Comparison of ENCODE assay signal across 22 cellular contexts in the genomic region with DNA sequence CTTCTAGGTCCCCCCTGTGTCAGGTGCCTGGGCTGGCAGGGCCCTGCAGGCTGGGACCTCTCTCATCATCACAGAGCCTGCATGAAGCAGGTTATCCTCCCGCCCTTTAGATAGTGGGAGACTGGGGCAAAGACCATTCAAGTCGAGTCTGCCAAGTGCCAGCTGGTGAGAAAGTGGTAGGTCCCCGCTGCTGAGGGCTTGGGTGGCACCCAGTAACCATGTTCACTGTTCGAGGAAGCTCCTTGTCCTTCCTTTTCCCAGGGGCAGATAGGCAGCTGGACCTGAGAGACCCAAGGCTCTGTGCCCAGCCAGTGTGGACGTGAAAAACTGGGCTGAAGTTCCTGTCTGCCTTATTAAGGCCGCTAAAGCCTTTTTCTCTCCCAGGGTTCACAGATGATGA.
DNase-seq lines count a peak whose midpoint lies in the region; ATAC-seq and TF ChIP-seq lines count a peak whose summit lies in the region.
"Had no signal": no experiment of that assay in that cellular context is flagged by ENCODE, and none has a peak within 500 bp of the region (broad histone marks: within the 10 kb centered on the region; RNA-seq: fewer than 3 reads in every experiment).

No MANE protein-coding gene starts in this region.

- no peak overlapping the region for H4K91ac ChIP-seq in neuronal stem cell (ENCODE audit: low read depth, low read length, poor library complexity)

- H3K4me3 ChIP-seq in DOHH2 (ENCODE audit: low read length) (peak overlapping the region; percentile 66; the same call in 1 of the 2 replicates), OCI-LY1 (ENCODE audit: low read depth, low read length, poor library complexity, severe bottlenecking) (no peak overlapping the region), neuronal stem cell (ENCODE audit: low read length in 2 of 2) (no peak overlapping the region), sigmoid colon (no peak overlapping the region), PC-9 (no peak overlapping the region)
- H3K4me3 ChIP-seq: A549; BLaER1 treated with 17β-estradiol and CSF1 and Interleukin-3, amounts not matched to agents 10 nM and 100 nM; GM12878 had no signal

- H3K27ac ChIP-seq in DOHH2 (ENCODE audit: low read depth, low read length) (peak overlapping the region; percentile 88; the same call in 1 of the 2 replicates), OCI-LY1 (ENCODE audit: low read depth, low read length, poor library complexity, severe bottlenecking) (peak overlapping the region; percentile 80), neuronal stem cell (replicated peaks; ENCODE audit: low read length) (no peak overlapping the region), sigmoid colon (no peak overlapping the region), PC-9 (no peak overlapping the region)
- H3K27ac ChIP-seq: 22Rv1; A549; BLaER1 treated with 17β-estradiol and CSF1 and Interleukin-3, amounts not matched to agents 10 nM and 100 nM; C4-2B had no signal

- TF ChIP-seq EP300 in sigmoid colon (IDR thresholded peaks at IDR 0.05) = no peak

- H3K79me2 ChIP-seq in DOHH2 (ENCODE audit: control insufficient read depth, low read length) (no peaks in the 10 kb centered on the region), OCI-LY1 (ENCODE audit: insufficient read depth, low read length) (no peaks in the 10 kb centered on the region), PC-9 (ENCODE audit: low read depth) (no peaks in the 10 kb centered on the region)

- peaks cover 92% of the 10 kb centered on the region for H3K4me1 ChIP-seq in DOHH2 (ENCODE audit: control insufficient read depth, low read length)
- H3K4me1 ChIP-seq in OCI-LY1 (ENCODE audit: insufficient read depth, low read length, severe bottlenecking) = peaks cover 84% of the 10 kb centered on the region
- peaks cover 0 to 4% of the 10 kb centered on the region in 2 donors for H3K4me1 ChIP-seq in neuronal stem cell (ENCODE audit: control insufficient read depth in 2 of 2, insufficient read depth in 1 of 2, low read depth in 1 of 2, low read length in 2 of 2)
- H3K4me1 ChIP-seq in sigmoid colon = no peaks in the 10 kb centered on the region
- no peaks in the 10 kb centered on the region for H3K4me1 ChIP-seq in PC-9 (replicated peaks; ENCODE audit: insufficient read depth)
- H3K4me1 ChIP-seq: A549, Caco-2 had no signal

- H3K18ac ChIP-seq in neuronal stem cell (ENCODE audit: low read length) = no peak overlapping the region

- H3K79me1 ChIP-seq in neuronal stem cell (ENCODE audit: low read depth, low read length) = no peaks in the 10 kb centered on the region

- POLR2A ChIA-PET in PC-9 (lab: Charles Lee; ENCODE audit: unreplicated experiment) = no interaction called here

- H2BK15ac ChIP-seq in neuronal stem cell (ENCODE audit: low read length) = no peak overlapping the region

- intact Hi-C loops in sigmoid colon (cut with DNase I) (no loop called here), PC-9 (cut with micrococcal nuclease; ENCODE audit: unreplicated experiment) (no loop called here)

- no peak for TF ChIP-seq POLR2A in sigmoid colon (IDR thresholded peaks at IDR 0.05)

- no peak for DNase-seq in neuronal stem cell (ENCODE audit: low spot score)
- DNase-seq in sigmoid colon = peak; percentile 29
- no peak for DNase-seq in progenitor cell of endocrine pancreas (ENCODE audit: low spot score, unreplicated experiment)
- DNase-seq in PC-9 = no peak
- no peak for DNase-seq in NCI-H774 (lab: John Stamatoyannopoulos, UW)
- DNase-seq: AML-193; Caco-2; Calu3; CD4-positive, alpha-beta T cell; CD8-positive, alpha-beta T cell; DMS79 treated with DMSO at 0.1 percent for 48 hours; EL; GDM1 had no signal

- H3K27me3 Mint-ChIP-seq in progenitor cell of endocrine pancreas = peaks cover 40% of the 10 kb centered on the region

- no peak overlapping the region for H3K23ac ChIP-seq in neuronal stem cell (ENCODE audit: low read depth, low read length, poor library complexity)

- H4K20me1 ChIP-seq in DOHH2 (ENCODE audit: control insufficient read depth, insufficient read depth, low read depth, low read length) (no peaks in the 10 kb centered on the region), OCI-LY1 (ENCODE audit: insufficient read depth, low read length) (no peaks in the 10 kb centered on the region), PC-9 (ENCODE audit: insufficient read depth) (no peaks in the 10 kb centered on the region)

- BruUV-seq in PC-9 (replicated peaks; lab: Mats Ljungman, UMichigan) = no TSS peak

- H3K27me3 ChIP-seq in DOHH2 (ENCODE audit: control insufficient read depth, low read length) (no peaks in the 10 kb centered on the region), OCI-LY1 (ENCODE audit: insufficient read depth, low read length) (no peaks in the 10 kb centered on the region), neuronal stem cell (ENCODE audit: control insufficient read depth in 3 of 3, insufficient read depth in 3 of 3, low read depth in 1 of 3, low read length in 3 of 3) (no peaks in the 10 kb centered on the region), sigmoid colon (no peaks in the 10 kb centered on the region), PC-9 (ENCODE audit: insufficient read depth, low read depth) (peaks cover 97% of the 10 kb centered on the region)

- peaks cover 10% of the 10 kb centered on the region for H3F3A ChIP-seq in DOHH2 (ENCODE audit: control insufficient read depth, insufficient read depth)
- H3F3A ChIP-seq in OCI-LY1 (ENCODE audit: insufficient read depth, low read length) = no peaks in the 10 kb centered on the region
- no peaks in the 10 kb centered on the region for H3F3A ChIP-seq in PC-9 (ENCODE audit: insufficient read depth, low read depth)

- no CpG with 5 or more reads among the region's 6 CpGs for WGBS in neuronal stem cell (ENCODE audit: extremely low coverage in 2 of 2, insufficient read length in 2 of 2, insufficient replicate concordance in 1 of 2), 2 donors
- WGBS in sigmoid colon, 2 donors = 71 to 86% methylated on average over 6 of the region's 6 CpGs

- H2BK120ac ChIP-seq in neuronal stem cell (ENCODE audit: low read depth, low read length) = no peak overlapping the region

- no peak overlapping the region for H3K4ac ChIP-seq in neuronal stem cell (ENCODE audit: low read length)

- no peak for TF ChIP-seq CTCF in DOHH2 (IDR thresholded peaks at IDR 0.05; ENCODE audit: low read depth, low read length, poor library complexity, severe bottlenecking)
- TF ChIP-seq CTCF in OCI-LY1 (IDR thresholded peaks at IDR 0.05; ENCODE audit: low read length) = no peak
- TF ChIP-seq CTCF in sigmoid colon (IDR thresholded peaks at IDR 0.05) = no peak
- TF ChIP-seq CTCF in progenitor cell of endocrine pancreas (IDR thresholded peaks at IDR 0.05; ENCODE audit: unreplicated experiment) = no peak
- no peak for TF ChIP-seq CTCF in PC-9 (conservative IDR thresholded peaks at IDR 0.05)

- H3K4me1 Mint-ChIP-seq in progenitor cell of endocrine pancreas (ENCODE audit: low read depth) = no peaks in the 10 kb centered on the region

- H3K9me3 ChIP-seq in DOHH2 (ENCODE audit: control insufficient read depth, insufficient read depth, low read length) (no peaks in the 10 kb centered on the region), OCI-LY1 (ENCODE audit: low read length) (no peaks in the 10 kb centered on the region), neuronal stem cell (replicated peaks in 1 of 2; ENCODE audit: control insufficient read depth in 2 of 2, insufficient read depth in 1 of 2, low read depth in 1 of 2, low read length in 2 of 2) (peaks cover 0 to under 1% of the 10 kb centered on the region in 2 donors), sigmoid colon (no peaks in the 10 kb centered on the region), PC-9 (ENCODE audit: insufficient read depth, low read depth) (no peaks in the 10 kb centered on the region)
- H3K9me3 ChIP-seq: A549; BLaER1 treated with 17β-estradiol and CSF1 and Interleukin-3, amounts not matched to agents 10 nM and 100 nM; Caco-2 had no signal

- H4K8ac ChIP-seq in neuronal stem cell (ENCODE audit: low read depth, low read length) = no peak overlapping the region

- peak overlapping the region; percentile 10 for H3K14ac ChIP-seq in neuronal stem cell (ENCODE audit: low read length)

- H3K9ac ChIP-seq in OCI-LY1 (ENCODE audit: low read length) (no peak overlapping the region), neuronal stem cell (ENCODE audit: low read depth, low read length, poor library complexity) (no peak overlapping the region)
- H3K9ac ChIP-seq: BLaER1 treated with 17β-estradiol and CSF1 and Interleukin-3, amounts not matched to agents 10 nM and 100 nM had no signal

- H3K27ac Mint-ChIP-seq in progenitor cell of endocrine pancreas = no peak overlapping the region
- H3K27ac Mint-ChIP-seq: B cell; CD4-positive, alpha-beta T cell; CD8-positive, alpha-beta T cell had no signal

- H3K36me3 ChIP-seq in DOHH2 (ENCODE audit: control insufficient read depth, low read length) (no peaks in the 10 kb centered on the region), OCI-LY1 (ENCODE audit: insufficient read depth, low read length) (no peaks in the 10 kb centered on the region), neuronal stem cell (replicated peaks in 1 of 2; ENCODE audit: control insufficient read depth in 2 of 2, insufficient read depth in 2 of 2, low read length in 2 of 2) (no peaks in the 10 kb centered on the region), sigmoid colon (no peaks in the 10 kb centered on the region), PC-9 (ENCODE audit: low read depth) (no peaks in the 10 kb centered on the region)
- H3K36me3 ChIP-seq: BLaER1 treated with 17β-estradiol and CSF1 and Interleukin-3, amounts not matched to agents 10 nM and 100 nM had no signal

- CTCF ChIA-PET in PC-9 (lab: Charles Lee) = no interaction called here

- H2AFZ ChIP-seq in OCI-LY1 (ENCODE audit: low read length) (no peak overlapping the region), neuronal stem cell (ENCODE audit: low read length) (no peak overlapping the region), PC-9 (no peak overlapping the region)

- H3K36me3 Mint-ChIP-seq in progenitor cell of endocrine pancreas (ENCODE audit: insufficient read depth) = no peaks in the 10 kb centered on the region
- H3K36me3 Mint-ChIP-seq: CD8-positive, alpha-beta T cell had no signal

- no peak overlapping the region for H3K4me3 Mint-ChIP-seq in progenitor cell of endocrine pancreas (ENCODE audit: low read depth)
- H3K4me3 Mint-ChIP-seq: B cell; CD4-positive, alpha-beta T cell; CD8-positive, alpha-beta T cell had no signal

- no peak overlapping the region for H2AK5ac ChIP-seq in neuronal stem cell (ENCODE audit: low read depth, low read length)

- no peak for ATAC-seq in HG02759 (IDR thresholded peaks at IDR 0.05; ENCODE audit: unreplicated experiment)
- ATAC-seq: A549; CD8-positive, alpha-beta T cell; GM12878 had no signal

- H3K4me2 ChIP-seq in DOHH2 (ENCODE audit: low read length) (peak overlapping the region; percentile 95; the same call in 1 of the 2 replicates), OCI-LY1 (ENCODE audit: low read length) (no peak overlapping the region), neuronal stem cell (ENCODE audit: insufficient read depth, low read length, poor library complexity, severe bottlenecking) (no peak overlapping the region), PC-9 (no peak overlapping the region)
- H3K4me2 ChIP-seq: A549 had no signal

- H3K9me2 ChIP-seq in DOHH2 (replicated peaks; ENCODE audit: control insufficient read depth, low read length) = no peaks in the 10 kb centered on the region
- H3K9me2 ChIP-seq in OCI-LY1 (ENCODE audit: low read depth, low read length) = no peaks in the 10 kb centered on the region
- no peaks in the 10 kb centered on the region for H3K9me2 ChIP-seq in PC-9 (ENCODE audit: insufficient read depth)

- H2BK5ac ChIP-seq in neuronal stem cell (ENCODE audit: low read length) = no peak overlapping the region

- no peaks in the 10 kb centered on the region for H3K9me3 Mint-ChIP-seq in progenitor cell of endocrine pancreas (ENCODE audit: low read depth)
- H3K9me3 Mint-ChIP-seq: CD4-positive, alpha-beta T cell; CD8-positive, alpha-beta T cell had no signal

- H2BK12ac ChIP-seq in neuronal stem cell (ENCODE audit: low read length) = no peak overlapping the region

Comparison
In these comparisons a context has a peak if more than half of its experiments do, and no peak if none do; other contexts are left out.
1. H3K27ac ChIP-seq: peak in DOHH2 (single experiment) and OCI-LY1 (single experiment); none in neuronal stem cell (single experiment), sigmoid colon (0 of 4) and PC-9 (single experiment).